Comparison of ENCODE assay signal across 21 cellular contexts in the genomic region with DNA sequence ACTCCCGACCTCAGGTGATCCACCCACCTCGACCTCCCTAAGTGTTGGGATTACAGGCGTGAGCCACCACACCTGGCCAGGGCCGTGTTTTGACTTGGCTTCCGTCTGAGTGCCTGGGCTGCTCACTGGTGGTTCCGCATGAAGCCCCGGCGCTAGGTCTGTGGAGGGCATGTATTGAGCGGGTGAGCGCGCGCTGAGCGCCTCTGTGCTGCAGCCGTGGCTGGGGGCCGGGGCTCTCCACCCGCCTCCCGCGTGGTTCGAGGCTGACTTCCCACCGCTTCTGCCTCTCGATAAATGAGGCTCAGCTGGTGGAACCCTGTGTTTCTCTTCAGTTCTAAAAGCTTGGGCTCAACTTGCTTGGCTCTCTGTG. TPM values are rescaled to one million over a fixed set of nuclear protein-coding genes. Genes with fewer than 3 reads are reported as not detected.
A peak's percentile ranks its signal among the peaks of the same experiment; 100 is the strongest.
DNase-seq lines count a peak whose midpoint lies in the region; ATAC-seq and TF ChIP-seq lines count a peak whose summit lies in the region.
"Had no signal": no experiment of that assay in that cellular context is flagged by ENCODE, and none has a peak within 500 bp of the region (broad histone marks: within the 10 kb centered on the region; RNA-seq: fewer than 3 reads in every experiment).

No MANE protein-coding gene starts in this region.

- CTCF ChIA-PET in RWPE1 (lab: Yijun Ruan, JAX): interaction anchor here (1.5 kb wide), 1 partner anchor 89 kb away, joined by 6 read pairs; no protein-coding TSS in a partner anchor

- TF ChIP-seq EP300 in sigmoid colon (IDR thresholded peaks at IDR 0.05): no peak

- intact Hi-C loops in sigmoid colon (cut with DNase I): no loop called here

- no peak overlapping the region for H3K27ac ChIP-seq in BLaER1 treated with 17β-estradiol and CSF1 and Interleukin-3, amounts not matched to agents 10 nM and 100 nM
- peak overlapping the region; percentile 13; the same call in 1 of the 2 replicates for H3K27ac ChIP-seq in RWPE1
- H3K27ac ChIP-seq in sigmoid colon: no peak overlapping the region
- H3K27ac ChIP-seq: cardiac muscle cell, gastroesophageal sphincter, psoas muscle, SJSA1, thyroid gland had no signal

- no peak overlapping the region for H3K4me3 ChIP-seq in BLaER1 treated with 17β-estradiol and CSF1 and Interleukin-3, amounts not matched to agents 10 nM and 100 nM
- H3K4me3 ChIP-seq in sigmoid colon: no peak overlapping the region
- H3K4me3 ChIP-seq: cardiac muscle cell, gastroesophageal sphincter, psoas muscle, SJSA1, thyroid gland had no signal

- H3K4me1 ChIP-seq in BLaER1 treated with 17β-estradiol and CSF1 and Interleukin-3, amounts not matched to agents 10 nM and 100 nM: peaks cover 40 to 65% (median 59%) of the 10 kb centered on the region in 10 experiments
- H3K4me1 ChIP-seq in sigmoid colon: peaks cover 0 to 20% (median 13%) of the 10 kb centered on the region in 4 donors
- H3K4me1 ChIP-seq: thyroid gland had no signal

- 92% methylated on average over 21 of the region's 21 CpGs for WGBS in sigmoid colon, 2 donors

- H3K9ac ChIP-seq in BLaER1 treated with 17β-estradiol and CSF1 and Interleukin-3, amounts not matched to agents 10 nM and 100 nM: peak overlapping the region in 2 of 11 experiments; percentile 14 to 31; a peak in 3 of 22 replicates

- peaks cover 8 to 47% (median 33%) of the 10 kb centered on the region in 11 experiments; a peak in 20 of 22 replicates for H4K20me1 ChIP-seq in BLaER1 treated with 17β-estradiol and CSF1 and Interleukin-3, amounts not matched to agents 10 nM and 100 nM

- no peak overlapping the region for H3K27ac Mint-ChIP-seq in immature natural killer cell
- H3K27ac Mint-ChIP-seq: activated T-helper 17 cell treated with anti-CD3 and anti-CD28 coated beads, Interleukin-2, amount 50 U/mL, for 72 hours had no signal

- peaks cover 2 to 5% of the 10 kb centered on the region in 2 donors for H3K4me1 Mint-ChIP-seq in immature natural killer cell
- H3K4me1 Mint-ChIP-seq: activated T-helper 17 cell treated with anti-CD3 and anti-CD28 coated beads, Interleukin-2, amount 50 U/mL, for 72 hours had no signal

- no peak for TF ChIP-seq POLR2A in sigmoid colon (IDR thresholded peaks at IDR 0.05)

- H3K4me2 ChIP-seq in BLaER1 treated with 17β-estradiol and CSF1 and Interleukin-3, amounts not matched to agents 10 nM and 100 nM: peak overlapping the region in 8 of 11 experiments; percentile 24 to 98 (median 70); a peak in 11 of 22 replicates

- peaks cover 0 to 20% (median 10%) of the 10 kb centered on the region in 3 donors for H3K36me3 Mint-ChIP-seq in immature natural killer cell

- H3K9me3 Mint-ChIP-seq in immature natural killer cell: peaks cover 0 to 3% (median 0%) of the 10 kb centered on the region in 6 donors
- H3K9me3 Mint-ChIP-seq: activated T-helper 17 cell treated with anti-CD3 and anti-CD28 coated beads, Interleukin-2, amount 50 U/mL, for 72 hours had no signal

- H3K27me3 ChIP-seq in BLaER1 treated with 17β-estradiol and CSF1 and Interleukin-3, amounts not matched to agents 10 nM and 100 nM: no peaks in the 10 kb centered on the region; a peak in 1 of 22 replicates
- peaks cover 2 to 29% (median 9%) of the 10 kb centered on the region in 3 donors for H3K27me3 ChIP-seq in sigmoid colon
- H3K27me3 ChIP-seq: cardiac muscle cell, SJSA1, spleen, thyroid gland had no signal

- peaks cover 5 to 7% (median 6%) of the 10 kb centered on the region in 3 donors for H3K27me3 Mint-ChIP-seq in immature natural killer cell (ENCODE audit: low read depth in 3 of 3)
- H3K27me3 Mint-ChIP-seq: activated T-helper 17 cell treated with anti-CD3 and anti-CD28 coated beads, Interleukin-2, amount 50 U/mL, for 72 hours had no signal

- DNase-seq in RWPE1 (ENCODE audit: low spot score) (no peak), left kidney (ENCODE audit: low read depth, low spot score) (peak; percentile 18), sigmoid colon (peak; percentile 61), globus pallidus (ENCODE audit: low spot score) (no peak), immature natural killer cell (no peak)
- DNase-seq in stimulated activated naive CD8-positive, alpha-beta T cell treated with anti-CD3 and anti-CD28 coated beads, Interleukin-15, Interleukin-2, amounts not matched to agents 100 U/mL and 50 U/mL, for 24 hours: no peak
- DNase-seq: COR-L47, EL, HCEC 1CT, left ventricle myocardium inferior, NCI-H1092, psoas muscle, spleen, thyroid gland had no signal

- TF ChIP-seq CTCF in RWPE1 (conservative IDR thresholded peaks at IDR 0.05; ENCODE audit: low read depth) (no peak), sigmoid colon (IDR thresholded peaks at IDR 0.05) (no peak)

- POLR2A ChIA-PET in RWPE1 (lab: Yijun Ruan, JAX; ENCODE audit: low non-redundant PET): no interaction called here

- peaks cover 5 to 33% (median 18%) of the 10 kb centered on the region in 11 experiments; a peak in 17 of 22 replicates for H3K36me3 ChIP-seq in BLaER1 treated with 17β-estradiol and CSF1 and Interleukin-3, amounts not matched to agents 10 nM and 100 nM
- H3K36me3 ChIP-seq in sigmoid colon: peaks cover 0 to 29% (median 22%) of the 10 kb centered on the region in 4 donors
- H3K36me3 ChIP-seq: cardiac muscle cell had no signal

- no peak overlapping the region for H3K4me3 Mint-ChIP-seq in immature natural killer cell
- H3K4me3 Mint-ChIP-seq: activated T-helper 17 cell treated with anti-CD3 and anti-CD28 coated beads, Interleukin-2, amount 50 U/mL, for 72 hours had no signal

- ATAC-seq in HG03442 (IDR thresholded peaks at IDR 0.05; ENCODE audit: unreplicated experiment): no peak
- no peak for ATAC-seq in stimulated activated naive CD8-positive, alpha-beta T cell treated with anti-CD3 and anti-CD28 coated beads, Interleukin-15, Interleukin-2, amounts not matched to agents 100 U/mL and 50 U/mL, for 24 hours
- ATAC-seq: activated CD4-positive, CD25-positive, alpha-beta regulatory T cell treated with anti-CD3 and anti-CD28 coated beads, Interleukin-2, amount 50 U/mL, for 24 hours; activated T-helper 17 cell treated with anti-CD3 and anti-CD28 coated beads, Interleukin-2, amount 50 U/mL, for 72 hours; gastroesophageal sphincter had no signal

- peaks cover 0 to 6% (median 4%) of the 10 kb centered on the region in 11 experiments; a peak in 10 of 22 replicates for H3K9me3 ChIP-seq in BLaER1 treated with 17β-estradiol and CSF1 and Interleukin-3, amounts not matched to agents 10 nM and 100 nM (replicated peaks in 1 of 11)
- no peaks in the 10 kb centered on the region for H3K9me3 ChIP-seq in sigmoid colon
- H3K9me3 ChIP-seq: gastroesophageal sphincter, left ventricle myocardium inferior, psoas muscle, spleen, thyroid gland had no signal

RNA-seq across cellular contexts. Expression of a gene that starts 38.9 kb away (rescaled TPM):
- 10 to 100 TPM in 1 of 4 donors, 1 to 10 TPM in 3; 3.6 to 12.7 (median 5.0) TPM for total RNA-seq in sigmoid colon
- polyA plus RNA-seq in sigmoid colon (100 to 1,000 TPM in 1 of 3 donors, 10 to 100 TPM in 2; 19.2 to 158 (median 21.6) TPM), immature natural killer cell (100 to 1,000 TPM in 1 of 3 donors, 10 to 100 TPM in 2; 29.6 to 116 (median 35.1) TPM)

Comparison
In these comparisons a context has a peak if more than half of its experiments do, and no peak if none do; other contexts are left out.
1. DNase-seq: peak in left kidney (single experiment) and sigmoid colon (single experiment); none in RWPE1 (single experiment), globus pallidus (single experiment), stimulated activated naive CD8-positive, alpha-beta T cell treated with anti-CD3 and anti-CD28 coated beads, Interleukin-15, Interleukin-2, amounts not matched to agents 100 U/mL and 50 U/mL, for 24 hours (single experiment) and immature natural killer cell (0 of 3).